ENCODE assay signal across 15 cellular contexts in genomic region chr15:85118581-85118980, GRCh38.
DNase-seq lines count a peak whose midpoint lies in the region; ATAC-seq and TF ChIP-seq lines count a peak whose summit lies in the region.
"Had no signal": no experiment of that assay in that cellular context is flagged by ENCODE, and none has a peak within 500 bp of the region (broad histone marks: within the 10 kb centered on the region; RNA-seq: fewer than 3 reads in every experiment).

No MANE protein-coding gene starts in this region.

- no TSS peak for BruUV-seq in mammary epithelial cell (replicated peaks; lab: Mats Ljungman, UMichigan)

- H3K27ac Mint-ChIP-seq in activated naive CD8-positive, alpha-beta T cell = peak overlapping the region; percentile 2
- H3K27ac Mint-ChIP-seq in activated naive CD8-positive, alpha-beta T cell treated with anti-CD3 and anti-CD28 coated beads for 36 hours = no peak overlapping the region
- H3K27ac Mint-ChIP-seq: CD4-positive, alpha-beta T cell had no signal

- no peak overlapping the region for H3K4me2 ChIP-seq in mammary epithelial cell (ENCODE audit: insufficient read depth, low read depth, low read length)

- H2AFZ ChIP-seq in mammary epithelial cell (ENCODE audit: low read depth, low read length) = no peak overlapping the region

- TF ChIP-seq CTCF in mammary epithelial cell (conservative IDR thresholded peaks at IDR 0.05 in 1 of 2, IDR thresholded peaks at IDR 0.05 in 1 of 2; ENCODE audit: extremely low read depth in 1 of 2, insufficient read depth in 1 of 2, low read depth in 1 of 2, low read length in 2 of 2) = no peak

- ATAC-seq in left ventricle myocardium superior (peak; percentile 90), GM18520 (IDR thresholded peaks at IDR 0.05; ENCODE audit: unreplicated experiment) (no peak)
- ATAC-seq: PC-3 had no signal

- no peak overlapping the region for H3K4me3 ChIP-seq in mammary epithelial cell (replicated peaks in 1 of 3; ENCODE audit: insufficient read depth in 1 of 3, low read depth in 2 of 3, low read length in 3 of 3)

- peak overlapping the region; percentile 65 for H3K27ac ChIP-seq in angular gyrus (ENCODE audit: low read depth, low read length)
- H3K27ac ChIP-seq in substantia nigra (ENCODE audit: low read depth, low read length, poor library complexity, severe bottlenecking) = peak overlapping the region; percentile 70
- no peak overlapping the region for H3K27ac ChIP-seq in mammary epithelial cell (ENCODE audit: insufficient read depth, low read depth, low read length)

- H3K9ac ChIP-seq in mammary epithelial cell (ENCODE audit: insufficient read depth, low read length) = no peak overlapping the region

- no peaks in the 10 kb centered on the region for H3K9me3 Mint-ChIP-seq in activated naive CD8-positive, alpha-beta T cell (ENCODE audit: low read depth)
- no peaks in the 10 kb centered on the region for H3K9me3 Mint-ChIP-seq in activated naive CD8-positive, alpha-beta T cell treated with anti-CD3 and anti-CD28 coated beads for 36 hours
- H3K9me3 Mint-ChIP-seq: CD4-positive, alpha-beta T cell had no signal

- H3K36me3 Mint-ChIP-seq in activated naive CD8-positive, alpha-beta T cell = peaks cover 36% of the 10 kb centered on the region
- peaks cover 44% of the 10 kb centered on the region for H3K36me3 Mint-ChIP-seq in activated naive CD8-positive, alpha-beta T cell treated with anti-CD3 and anti-CD28 coated beads for 36 hours

- 85% methylated on average over 2 of the region's 2 CpGs for WGBS in mammary epithelial cell (ENCODE audit: low coverage, missing lambda C conversion rate)

- intact Hi-C loops in left ventricle myocardium superior (cut with micrococcal nuclease) = no loop called here
- intact Hi-C loops in mammary epithelial cell (cut with micrococcal nuclease) = no loop called here

- H3K79me2 ChIP-seq in mammary epithelial cell (ENCODE audit: insufficient read depth, low read length) = no peaks in the 10 kb centered on the region

- H3K4me1 Mint-ChIP-seq in activated naive CD8-positive, alpha-beta T cell (ENCODE audit: low read depth) = peaks cover 7% of the 10 kb centered on the region
- H3K4me1 Mint-ChIP-seq in activated naive CD8-positive, alpha-beta T cell treated with anti-CD3 and anti-CD28 coated beads for 36 hours = peaks cover 20% of the 10 kb centered on the region

- no peaks in the 10 kb centered on the region for H3K27me3 Mint-ChIP-seq in activated naive CD8-positive, alpha-beta T cell
- no peaks in the 10 kb centered on the region for H3K27me3 Mint-ChIP-seq in activated naive CD8-positive, alpha-beta T cell treated with anti-CD3 and anti-CD28 coated beads for 36 hours
- H3K27me3 Mint-ChIP-seq: CD4-positive, alpha-beta T cell had no signal

- H3K4me1 ChIP-seq in mammary epithelial cell (ENCODE audit: insufficient read depth, low read length) = peaks cover 4% of the 10 kb centered on the region

- no peak for DNase-seq in activated naive CD8-positive, alpha-beta T cell treated with anti-CD3 and anti-CD28 coated beads for 36 hours
- peak; percentile 41 for DNase-seq in left ventricle myocardium superior
- DNase-seq in substantia nigra (lab: John Stamatoyannopoulos, UW) = peak in 1 of 49 donors; percentile 21
- no peak for DNase-seq in hippocampal formation (lab: John Stamatoyannopoulos, UW)
- no peak for DNase-seq in mammary epithelial cell
- DNase-seq: CD4-positive, alpha-beta T cell; KG1; NCI-H1105; NCI-H1694 treated with DMSO at 0.1 percent for 48 hours; NCI-H446 treated with DMSO at 0.1 percent for 48 hours; NCI-H748 treated with DMSO at 0.1 percent for 48 hours; PC-3 had no signal

- H4K20me1 ChIP-seq in mammary epithelial cell (ENCODE audit: insufficient read depth, low read length) = no peaks in the 10 kb centered on the region

- no peaks in the 10 kb centered on the region for H3K9me3 ChIP-seq in mammary epithelial cell (replicated peaks; ENCODE audit: insufficient read depth, low read length)

- H3K36me3 ChIP-seq in mammary epithelial cell (ENCODE audit: insufficient read depth, low read length) = peaks cover 2% of the 10 kb centered on the region

- CTCF ChIA-PET in mammary epithelial cell (lab: Charles Lee; ENCODE audit: low non-redundant PET) = no interaction called here

- no peak overlapping the region for H3K4me3 Mint-ChIP-seq in activated naive CD8-positive, alpha-beta T cell
- H3K4me3 Mint-ChIP-seq in activated naive CD8-positive, alpha-beta T cell treated with anti-CD3 and anti-CD28 coated beads for 36 hours = no peak overlapping the region
- H3K4me3 Mint-ChIP-seq: CD4-positive, alpha-beta T cell had no signal

- in situ Hi-C loops in mammary epithelial cell (cut with MboI; ENCODE audit: low sequenced_read_pairs in 2 of 2) = no loop called here

- no peaks in the 10 kb centered on the region for H3K27me3 ChIP-seq in mammary epithelial cell (ENCODE audit: insufficient read depth, low read length)

- dilution Hi-C loops in mammary epithelial cell (cut with HindIII; ENCODE audit: low sequenced_read_pairs) = no loop called here
